In the genomic region with DNA sequence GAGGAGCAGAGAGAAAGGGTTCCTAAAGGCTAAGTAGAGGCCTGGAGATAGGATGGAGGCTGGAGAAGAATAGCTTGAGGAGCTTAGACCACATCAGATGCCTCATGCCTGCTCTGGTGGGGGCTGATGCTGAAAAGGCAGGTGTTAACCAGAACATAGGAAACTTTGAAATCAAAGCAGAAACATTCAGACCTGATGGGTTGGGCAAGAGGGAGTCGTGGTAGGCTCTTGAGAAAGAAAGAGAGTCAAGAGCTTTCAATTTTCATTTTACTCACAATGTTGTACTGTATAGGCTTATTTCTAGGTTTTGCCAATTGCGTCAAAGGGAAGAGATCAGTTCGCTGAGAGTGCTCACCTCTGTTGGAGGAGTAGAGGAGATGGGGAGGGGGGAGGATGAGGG, we compare ENCODE assay signal across 1 cellular context.
TF ChIP-seq lines count a peak whose summit lies in the region.

No MANE protein-coding gene starts in this region.

TF ChIP-seq in GM23338, 12 proteins besides CTCF, POLR2A, EP300 and RAD21 (continued from another document):
- TF ChIP-seq, protein P1, sequence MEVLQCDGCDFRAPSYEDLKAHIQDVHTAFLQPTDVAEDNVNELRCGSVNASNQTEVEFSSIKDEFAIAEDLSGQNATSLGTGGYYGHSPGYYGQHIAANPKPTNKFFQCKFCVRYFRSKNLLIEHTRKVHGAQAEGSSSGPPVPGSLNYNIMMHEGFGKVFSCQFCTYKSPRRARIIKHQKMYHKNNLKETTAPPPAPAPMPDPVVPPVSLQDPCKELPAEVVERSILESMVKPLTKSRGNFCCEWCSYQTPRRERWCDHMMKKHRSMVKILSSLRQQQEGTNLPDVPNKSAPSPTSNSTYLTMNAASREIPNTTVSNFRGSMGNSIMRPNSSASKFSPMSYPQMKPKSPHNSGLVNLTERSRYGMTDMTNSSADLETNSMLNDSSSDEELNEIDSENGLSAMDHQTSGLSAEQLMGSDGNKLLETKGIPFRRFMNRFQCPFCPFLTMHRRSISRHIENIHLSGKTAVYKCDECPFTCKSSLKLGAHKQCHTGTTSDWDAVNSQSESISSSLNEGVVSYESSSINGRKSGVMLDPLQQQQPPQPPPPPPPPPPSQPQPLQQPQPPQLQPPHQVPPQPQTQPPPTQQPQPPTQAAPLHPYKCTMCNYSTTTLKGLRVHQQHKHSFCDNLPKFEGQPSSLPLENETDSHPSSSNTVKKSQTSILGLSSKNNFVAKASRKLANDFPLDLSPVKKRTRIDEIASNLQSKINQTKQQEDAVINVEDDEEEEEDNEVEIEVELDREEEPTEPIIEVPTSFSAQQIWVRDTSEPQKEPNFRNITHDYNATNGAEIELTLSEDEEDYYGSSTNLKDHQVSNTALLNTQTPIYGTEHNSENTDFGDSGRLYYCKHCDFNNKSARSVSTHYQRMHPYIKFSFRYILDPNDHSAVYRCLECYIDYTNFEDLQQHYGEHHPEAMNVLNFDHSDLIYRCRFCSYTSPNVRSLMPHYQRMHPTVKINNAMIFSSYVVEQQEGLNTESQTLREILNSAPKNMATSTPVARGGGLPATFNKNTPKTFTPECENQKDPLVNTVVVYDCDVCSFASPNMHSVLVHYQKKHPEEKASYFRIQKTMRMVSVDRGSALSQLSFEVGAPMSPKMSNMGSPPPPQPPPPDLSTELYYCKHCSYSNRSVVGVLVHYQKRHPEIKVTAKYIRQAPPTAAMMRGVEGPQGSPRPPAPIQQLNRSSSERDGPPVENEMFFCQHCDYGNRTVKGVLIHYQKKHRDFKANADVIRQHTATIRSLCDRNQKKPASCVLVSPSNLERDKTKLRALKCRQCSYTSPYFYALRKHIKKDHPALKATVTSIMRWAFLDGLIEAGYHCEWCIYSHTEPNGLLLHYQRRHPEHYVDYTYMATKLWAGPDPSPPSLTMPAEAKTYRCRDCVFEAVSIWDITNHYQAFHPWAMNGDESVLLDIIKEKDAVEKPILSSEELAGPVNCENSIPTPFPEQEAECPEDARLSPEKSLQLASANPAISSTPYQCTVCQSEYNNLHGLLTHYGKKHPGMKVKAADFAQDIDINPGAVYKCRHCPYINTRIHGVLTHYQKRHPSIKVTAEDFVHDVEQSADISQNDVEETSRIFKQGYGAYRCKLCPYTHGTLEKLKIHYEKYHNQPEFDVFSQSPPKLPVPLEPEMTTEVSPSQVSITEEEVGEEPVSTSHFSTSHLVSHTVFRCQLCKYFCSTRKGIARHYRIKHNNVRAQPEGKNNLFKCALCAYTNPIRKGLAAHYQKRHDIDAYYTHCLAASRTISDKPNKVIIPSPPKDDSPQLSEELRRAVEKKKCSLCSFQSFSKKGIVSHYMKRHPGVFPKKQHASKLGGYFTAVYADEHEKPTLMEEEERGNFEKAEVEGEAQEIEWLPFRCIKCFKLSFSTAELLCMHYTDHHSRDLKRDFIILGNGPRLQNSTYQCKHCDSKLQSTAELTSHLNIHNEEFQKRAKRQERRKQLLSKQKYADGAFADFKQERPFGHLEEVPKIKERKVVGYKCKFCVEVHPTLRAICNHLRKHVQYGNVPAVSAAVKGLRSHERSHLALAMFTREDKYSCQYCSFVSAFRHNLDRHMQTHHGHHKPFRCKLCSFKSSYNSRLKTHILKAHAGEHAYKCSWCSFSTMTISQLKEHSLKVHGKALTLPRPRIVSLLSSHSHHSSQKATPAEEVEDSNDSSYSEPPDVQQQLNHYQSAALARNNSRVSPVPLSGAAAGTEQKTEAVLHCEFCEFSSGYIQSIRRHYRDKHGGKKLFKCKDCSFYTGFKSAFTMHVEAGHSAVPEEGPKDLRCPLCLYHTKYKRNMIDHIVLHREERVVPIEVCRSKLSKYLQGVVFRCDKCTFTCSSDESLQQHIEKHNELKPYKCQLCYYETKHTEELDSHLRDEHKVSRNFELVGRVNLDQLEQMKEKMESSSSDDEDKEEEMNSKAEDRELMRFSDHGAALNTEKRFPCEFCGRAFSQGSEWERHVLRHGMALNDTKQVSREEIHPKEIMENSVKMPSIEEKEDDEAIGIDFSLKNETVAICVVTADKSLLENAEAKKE (CRISPR knock-in tag; IDR thresholded peaks at IDR 0.05), result no peak
- TF ChIP-seq, protein P2, sequence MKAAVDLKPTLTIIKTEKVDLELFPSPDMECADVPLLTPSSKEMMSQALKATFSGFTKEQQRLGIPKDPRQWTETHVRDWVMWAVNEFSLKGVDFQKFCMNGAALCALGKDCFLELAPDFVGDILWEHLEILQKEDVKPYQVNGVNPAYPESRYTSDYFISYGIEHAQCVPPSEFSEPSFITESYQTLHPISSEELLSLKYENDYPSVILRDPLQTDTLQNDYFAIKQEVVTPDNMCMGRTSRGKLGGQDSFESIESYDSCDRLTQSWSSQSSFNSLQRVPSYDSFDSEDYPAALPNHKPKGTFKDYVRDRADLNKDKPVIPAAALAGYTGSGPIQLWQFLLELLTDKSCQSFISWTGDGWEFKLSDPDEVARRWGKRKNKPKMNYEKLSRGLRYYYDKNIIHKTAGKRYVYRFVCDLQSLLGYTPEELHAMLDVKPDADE (IDR thresholded peaks at IDR 0.05), result no peak
- TF ChIP-seq EZH2phosphoT487 (IDR thresholded peaks at IDR 0.05; ENCODE audit: unreplicated experiment), result no peak
- no peak for TF ChIP-seq NANOG (IDR thresholded peaks at IDR 0.05; ENCODE audit: borderline replicate concordance)
- no peak for TF ChIP-seq STAT1 (IDR thresholded peaks at IDR 0.05; ENCODE audit: unreplicated experiment)
- TF ChIP-seq ZNF331 (CRISPR knock-in tag; IDR thresholded peaks at IDR 0.05; ENCODE audit: low read depth), result no peak
- no peak for TF ChIP-seq POLR2AphosphoS5 (IDR thresholded peaks at IDR 0.05; ENCODE audit: low read depth)
- no peak for TF ChIP-seq CREB1 (CRISPR knock-in tag; IDR thresholded peaks at IDR 0.05; ENCODE audit: low read depth)
TF ChIP-seq in GM23338: peak in this region for 0.
